In genomic region chr2:45962522-45962921, GRCh38 we compare ENCODE assay signal across 9 cellular contexts.
A peak's percentile ranks its signal among the peaks of the same experiment; 100 is the strongest.
DNase-seq lines count a peak whose midpoint lies in the region; ATAC-seq and TF ChIP-seq lines count a peak whose summit lies in the region.
"Had no signal": no experiment of that assay in that cellular context is flagged by ENCODE, and none has a peak within 500 bp of the region (broad histone marks: within the 10 kb centered on the region; RNA-seq: fewer than 3 reads in every experiment).

No MANE protein-coding gene starts in this region.

- no peak for ATAC-seq in GM19463 (IDR thresholded peaks at IDR 0.05; ENCODE audit: unreplicated experiment)
- ATAC-seq in HG03378 (IDR thresholded peaks at IDR 0.05; ENCODE audit: unreplicated experiment) = no peak
- ATAC-seq in HG03469 (IDR thresholded peaks at IDR 0.05; ENCODE audit: unreplicated experiment) = no peak

- H3K36me3 ChIP-seq in esophagus squamous epithelium (no peaks in the 10 kb centered on the region), muscle layer of colon (ENCODE audit: insufficient read depth, low read length) (no peaks in the 10 kb centered on the region)

- H3K27ac ChIP-seq in esophagus squamous epithelium (peak overlapping the region in 3 of 4 donors; percentile 18 to 78 (median 31)), muscle layer of colon (ENCODE audit: low read depth, low read length) (peak overlapping the region; percentile 49)

- peaks cover 13 to 67% (median 27%) of the 10 kb centered on the region in 3 donors for H3K4me1 ChIP-seq in esophagus squamous epithelium
- H3K4me1 ChIP-seq in muscle layer of colon (ENCODE audit: insufficient read depth, low read length) = peaks cover 49% of the 10 kb centered on the region

- no peak for TF ChIP-seq POLR2A in esophagus squamous epithelium (IDR thresholded peaks at IDR 0.05)

- H3K9me3 ChIP-seq in esophagus squamous epithelium (no peaks in the 10 kb centered on the region), muscle layer of colon (ENCODE audit: low read length) (no peaks in the 10 kb centered on the region)

- 9 to 27% methylated on average over 4 to 5 of the region's 5 CpGs for WGBS in esophagus squamous epithelium, 2 donors

- no peak overlapping the region for H3K9ac ChIP-seq in muscle layer of colon (ENCODE audit: low read length)

- no peaks in the 10 kb centered on the region for H3K27me3 ChIP-seq in esophagus squamous epithelium
- H3K27me3 ChIP-seq in muscle layer of colon (ENCODE audit: control insufficient read depth in 1 of 2, insufficient read depth in 2 of 2, low read length in 2 of 2) = no peaks in the 10 kb centered on the region

- DNase-seq in AG08396 (ENCODE audit: low spot score) (peak; percentile 63), NCI-H2029 (lab: John Stamatoyannopoulos, UW) (peak; percentile 2), esophagus squamous epithelium (lab: John Stamatoyannopoulos, UW) (no peak)
- no peak for DNase-seq in stimulated activated CD4-positive, alpha-beta T cell treated with anti-CD3 and anti-CD28 coated beads, Interleukin-2, amount 100 ng/mL, for 48 hours
- DNase-seq: GOT3 had no signal

- no peak overlapping the region for H3K4me3 ChIP-seq in esophagus squamous epithelium
- no peak overlapping the region for H3K4me3 ChIP-seq in muscle layer of colon (ENCODE audit: low read depth in 1 of 2, low read length in 2 of 2)

- no peak for TF ChIP-seq CTCF in esophagus squamous epithelium (IDR thresholded peaks at IDR 0.05)

- intact Hi-C loops in esophagus squamous epithelium (cut with DNase I) = no loop called here

Comparison
In these comparisons a context has a peak if more than half of its experiments do, and no peak if none do; other contexts are left out.
1. DNase-seq: peak in AG08396 (single experiment) and NCI-H2029 (single experiment); none in esophagus squamous epithelium (single experiment) and stimulated activated CD4-positive, alpha-beta T cell treated with anti-CD3 and anti-CD28 coated beads, Interleukin-2, amount 100 ng/mL, for 48 hours (0 of 2).